ENCODE assay signal across 20 cellular contexts in the genomic region with DNA sequence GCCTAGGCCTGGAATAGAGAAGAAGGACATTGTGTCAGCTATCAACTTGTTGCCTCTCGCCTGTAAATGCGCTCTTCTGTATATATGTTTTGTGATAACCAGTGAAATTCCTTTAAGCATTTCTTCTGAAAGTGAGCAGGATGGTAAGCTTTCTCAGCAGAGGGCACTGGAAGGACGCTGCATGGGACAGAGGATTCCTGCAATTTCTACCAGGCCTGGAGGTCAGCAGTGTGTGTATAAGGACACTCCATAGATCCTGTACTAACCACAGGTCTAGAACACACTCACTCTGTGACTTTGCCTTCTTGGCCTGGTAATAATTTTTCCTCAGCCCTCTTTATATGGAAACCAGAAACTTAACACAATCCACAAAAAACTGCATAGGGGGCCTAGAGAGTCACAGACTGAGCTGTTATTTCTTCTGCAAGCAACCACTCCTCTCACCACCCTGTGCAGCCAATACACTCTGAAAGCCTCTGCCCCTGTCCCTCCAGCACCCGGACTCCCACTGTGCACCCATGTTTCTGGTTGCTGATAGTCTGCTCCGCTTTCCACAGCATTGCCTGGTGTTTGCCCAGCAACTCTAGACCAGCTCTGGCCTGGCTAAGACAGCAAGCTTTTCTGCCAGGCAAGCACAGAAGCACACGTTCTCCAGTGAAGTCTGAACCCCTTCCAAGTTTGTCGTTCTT.
DNase-seq lines count a peak whose midpoint lies in the region; ATAC-seq and TF ChIP-seq lines count a peak whose summit lies in the region.
"Had no signal": no experiment of that assay in that cellular context is flagged by ENCODE, and none has a peak within 500 bp of the region (broad histone marks: within the 10 kb centered on the region; RNA-seq: fewer than 3 reads in every experiment).

No MANE protein-coding gene starts in this region.

- H3K27me3 Mint-ChIP-seq in nephron (ENCODE audit: low read depth) (no peaks in the 10 kb centered on the region), T-cell (peaks cover 10 to 14% of the 10 kb centered on the region in 2 donors)
- peaks cover 0 to 4% of the 10 kb centered on the region in 2 donors for H3K27me3 Mint-ChIP-seq in stimulated activated naive B cell treated with anti-CD40 and anti-IgM and Interleukin-4, amounts not matched to agents 10 μg/mL and 1 μg/mL and 100 μg/mL, for 72 hours

- POLR2A ChIA-PET in T-cell (lab: Charles Lee): no interaction called here

- H3K4me3 Mint-ChIP-seq in nephron (no peak overlapping the region), T-cell (no peak overlapping the region)
- H3K4me3 Mint-ChIP-seq in stimulated activated naive B cell treated with anti-CD40 and anti-IgM and Interleukin-4, amounts not matched to agents 10 μg/mL and 1 μg/mL and 100 μg/mL, for 72 hours: no peak overlapping the region
- H3K4me3 Mint-ChIP-seq: CD4-positive, CD25-positive, alpha-beta regulatory T cell had no signal

- H3K9me3 Mint-ChIP-seq in nephron: no peaks in the 10 kb centered on the region
- H3K9me3 Mint-ChIP-seq in stimulated activated naive B cell treated with anti-CD40 and anti-IgM and Interleukin-4, amounts not matched to agents 10 μg/mL and 1 μg/mL and 100 μg/mL, for 72 hours: no peaks in the 10 kb centered on the region
- H3K9me3 Mint-ChIP-seq in T-cell: no peaks in the 10 kb centered on the region

- peak overlapping the region in 2 of 3 experiments; percentile 65 to 71 for H3K27ac Mint-ChIP-seq in nephron
- no peak overlapping the region for H3K27ac Mint-ChIP-seq in stimulated activated naive B cell treated with anti-CD40 and anti-IgM and Interleukin-4, amounts not matched to agents 10 μg/mL and 1 μg/mL and 100 μg/mL, for 72 hours
- no peak overlapping the region for H3K27ac Mint-ChIP-seq in T-cell
- H3K27ac Mint-ChIP-seq: CD4-positive, CD25-positive, alpha-beta regulatory T cell had no signal

- in situ Hi-C loops in ACHN (cut with HindIII; ENCODE audit: low pct_ligation_motif_present, low pct_unique_long_range_greater_than_20kb, low sequenced_read_pairs): no loop called here

- no peaks in the 10 kb centered on the region for H3K4me1 Mint-ChIP-seq in nephron
- H3K4me1 Mint-ChIP-seq in stimulated activated naive B cell treated with anti-CD40 and anti-IgM and Interleukin-4, amounts not matched to agents 10 μg/mL and 1 μg/mL and 100 μg/mL, for 72 hours: no peaks in the 10 kb centered on the region
- no peaks in the 10 kb centered on the region for H3K4me1 Mint-ChIP-seq in T-cell
- H3K4me1 Mint-ChIP-seq: CD4-positive, CD25-positive, alpha-beta regulatory T cell had no signal

- DNase-seq in ACHN: peak; percentile 10
- no peak for DNase-seq in LNCaP clone FGC (ENCODE audit: low read depth)
- no peak for DNase-seq in epithelial cell of proximal tubule (ENCODE audit: low read depth)
- DNase-seq in stimulated activated CD4-positive, alpha-beta T cell treated with anti-CD3 and anti-CD28 coated beads, Interleukin-2, amount 100 ng/mL, for 24 hours: no peak
- DNase-seq in stimulated activated naive B cell treated with anti-CD40 and anti-IgM and Interleukin-4, amounts not matched to agents 10 μg/mL and 1 μg/mL and 100 μg/mL, for 72 hours: no peak
- no peak for DNase-seq in activated CD4-positive, alpha-beta T cell treated with anti-CD3 and anti-CD28 coated beads for 4 hours
- no peak for DNase-seq in T-cell
- DNase-seq: BE2C; CD4-positive, CD25-positive, alpha-beta regulatory T cell; GDM1; IMR-90; Karpas-422; MM.1S; NCI-H1092; NCI-H1436 treated with DMSO at 0.1 percent for 48 hours; NCI-H2029; NCI-H526; PC-3 had no signal

- CTCF ChIA-PET in T-cell (lab: Charles Lee): no interaction called here

- ATAC-seq in stimulated activated naive B cell treated with anti-CD40 and anti-IgM and Interleukin-4, amounts not matched to agents 10 μg/mL and 1 μg/mL and 100 μg/mL, for 72 hours (replicated peaks): no peak
- ATAC-seq in T-cell (replicated peaks in 1 of 4): no peak
- ATAC-seq: PC-3 had no signal

- no peaks in the 10 kb centered on the region for H3K36me3 Mint-ChIP-seq in nephron (ENCODE audit: low read depth)
- H3K36me3 Mint-ChIP-seq in stimulated activated naive B cell treated with anti-CD40 and anti-IgM and Interleukin-4, amounts not matched to agents 10 μg/mL and 1 μg/mL and 100 μg/mL, for 72 hours: no peaks in the 10 kb centered on the region
- H3K36me3 Mint-ChIP-seq in T-cell: no peaks in the 10 kb centered on the region
- H3K36me3 Mint-ChIP-seq: CD4-positive, CD25-positive, alpha-beta regulatory T cell had no signal

- H3K4me3 ChIP-seq in LNCaP clone FGC (ENCODE audit: low read depth, low read length) (no peak overlapping the region), epithelial cell of proximal tubule (ENCODE audit: low read depth, low read length) (no peak overlapping the region)
- H3K4me3 ChIP-seq: SJCRH30 had no signal

- TF ChIP-seq CTCF in LNCaP clone FGC (IDR thresholded peaks at IDR 0.05; ENCODE audit: control insufficient read depth, extremely low read depth, insufficient read depth) (peak; percentile 28), epithelial cell of proximal tubule (conservative IDR thresholded peaks at IDR 0.05; ENCODE audit: low read depth, low read length) (peak; percentile 24), nephron (IDR thresholded peaks at IDR 0.05; ENCODE audit: unreplicated experiment in 3 of 3) (no peak)

Comparison
In these comparisons a context has a peak if more than half of its experiments do, and no peak if none do; other contexts are left out.
1. CTCF ChIP-seq: peak in LNCaP clone FGC (single experiment) and epithelial cell of proximal tubule (single experiment); none in nephron (0 of 3).
2. H3K27ac Mint-ChIP-seq: peak in nephron (2 of 3); none in stimulated activated naive B cell treated with anti-CD40 and anti-IgM and Interleukin-4, amounts not matched to agents 10 μg/mL and 1 μg/mL and 100 μg/mL, for 72 hours (single experiment) and T-cell (0 of 2).